30 cellular contexts compared by ENCODE assay signal in the genomic region with DNA sequence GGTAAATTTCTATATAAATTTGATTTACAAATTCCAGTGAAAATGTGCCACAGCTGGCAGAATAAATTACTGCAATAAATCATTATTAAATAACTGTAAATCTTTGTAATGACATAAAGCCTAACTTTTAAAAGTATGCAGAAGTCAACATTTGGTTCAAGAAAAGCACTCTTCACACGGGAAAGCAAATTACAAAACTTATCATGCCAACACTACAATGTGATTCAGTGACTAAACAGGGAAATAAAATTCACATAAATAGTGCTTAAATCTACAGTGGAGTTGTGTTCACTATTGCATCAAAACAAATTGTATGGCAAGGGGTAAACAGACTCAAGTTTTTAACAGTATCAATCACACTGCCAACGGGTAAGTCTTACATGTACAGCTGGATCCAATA.
"Had no signal": no experiment of that assay in that cellular context is flagged by ENCODE, and none has a peak within 500 bp of the region (broad histone marks: within the 10 kb centered on the region; RNA-seq: fewer than 3 reads in every experiment).

No MANE protein-coding gene starts in this region.

- H3K27ac ChIP-seq: colonic mucosa, epithelial cell of prostate, gastrocnemius medialis, hepatocyte, neural progenitor cell, parathyroid adenoma, sigmoid colon, skin epidermis, spleen, suprapubic skin had no signal

- H3K27ac Mint-ChIP-seq: dendritic cell treated with granulocyte-macrophage colony-stimulating factor and Interleukin-4, amounts not matched to agents 40 ng/mL and 50 ng/mL, for 4 days; endodermal cell; memory B cell; mesothelial cell of epicardium; naive B cell; neural progenitor cell; progenitor cell of endocrine pancreas; stimulated activated naive CD8-positive, alpha-beta T cell treated with anti-CD3 and anti-CD28 coated beads, Interleukin-15, amount 100 ng/mL, for 72 hours had no signal

- ATAC-seq: esophagus mucosa; gastrocnemius medialis; left lobe of liver; mucosa of descending colon; right cardiac atrium; stimulated activated naive CD8-positive, alpha-beta T cell treated with anti-CD3 and anti-CD28 coated beads, Interleukin-15, amount 100 ng/mL, for 72 hours had no signal

- H2AFZ ChIP-seq: hepatocyte, neural progenitor cell, parathyroid adenoma had no signal

- H3K27me3 Mint-ChIP-seq: central memory CD8-positive, alpha-beta T cell; dendritic cell treated with granulocyte-macrophage colony-stimulating factor and Interleukin-4, amounts not matched to agents 40 ng/mL and 50 ng/mL, for 4 days; memory B cell; naive B cell; stimulated activated naive CD8-positive, alpha-beta T cell treated with anti-CD3 and anti-CD28 coated beads, Interleukin-15, amount 100 ng/mL, for 72 hours had no signal

- H3K79me2 ChIP-seq: hepatocyte, parathyroid adenoma had no signal

- H3K9me3 Mint-ChIP-seq: dendritic cell treated with granulocyte-macrophage colony-stimulating factor and Interleukin-4, amounts not matched to agents 40 ng/mL and 50 ng/mL, for 4 days; endodermal cell; mesothelial cell of epicardium; nephron; neural progenitor cell had no signal

- H3K4me3 Mint-ChIP-seq: central memory CD8-positive, alpha-beta T cell; dendritic cell treated with granulocyte-macrophage colony-stimulating factor and Interleukin-4, amounts not matched to agents 40 ng/mL and 50 ng/mL, for 4 days; endodermal cell; memory B cell; mesothelial cell of epicardium; naive B cell; nephron; neural progenitor cell; stimulated activated naive CD8-positive, alpha-beta T cell treated with anti-CD3 and anti-CD28 coated beads, Interleukin-15, amount 100 ng/mL, for 72 hours had no signal

- DNase-seq: colonic mucosa; effector CD8-positive, alpha-beta T cell; endodermal cell; gastrocnemius medialis; head of caudate nucleus; kidney; mucosa of descending colon; naive B cell; right cardiac atrium; sigmoid colon; spleen; stimulated activated CD8-positive, alpha-beta memory T cell treated with anti-CD3 and anti-CD28 coated beads, Interleukin-4, amount 100 ng/mL, for 48 hours; stimulated activated naive CD4-positive, alpha-beta T cell; stimulated activated naive CD8-positive, alpha-beta T cell treated with anti-CD3 and anti-CD28 coated beads, Interleukin-15, amount 100 ng/mL, for 72 hours; trophoblast cell had no signal

- H3K4me1 ChIP-seq: colonic mucosa, neural progenitor cell, parathyroid adenoma, spleen, suprapubic skin had no signal

- H3K36me3 ChIP-seq: colonic mucosa, gastrocnemius medialis, neural progenitor cell, sigmoid colon, spleen, suprapubic skin had no signal

- H3K4me2 ChIP-seq: hepatocyte, neural progenitor cell had no signal

- H3K4me3 ChIP-seq: colonic mucosa, gastrocnemius medialis, hepatocyte, lung, mucosa of descending colon, neural progenitor cell, sigmoid colon, skin epidermis, spleen, suprapubic skin had no signal

- FAIRE-seq: kidney had no signal

- H3K4me1 Mint-ChIP-seq: central memory CD8-positive, alpha-beta T cell; memory B cell; naive B cell; stimulated activated naive CD8-positive, alpha-beta T cell treated with anti-CD3 and anti-CD28 coated beads, Interleukin-15, amount 100 ng/mL, for 72 hours had no signal

- H3K27me3 ChIP-seq: colonic mucosa, gastrocnemius medialis, hepatocyte, neural progenitor cell, sigmoid colon, spleen, suprapubic skin had no signal

- H3K36me3 Mint-ChIP-seq: memory B cell, mesothelial cell of epicardium, naive B cell, neural progenitor cell had no signal

- H3K9me3 ChIP-seq: colonic mucosa, gastrocnemius medialis, mucosa of descending colon, sigmoid colon, spleen, suprapubic skin had no signal

- H3K9ac ChIP-seq: neural progenitor cell, parathyroid adenoma had no signal
